Comparison of ENCODE assay signal across 7 cellular contexts in genomic region chr4:27084685-27085356, GRCh38.
DNase-seq lines count a peak whose midpoint lies in the region; ATAC-seq, FAIRE-seq and TF ChIP-seq lines count a peak whose summit lies in the region.

No MANE protein-coding gene starts in this region.

- TF ChIP-seq EP300 in HepG2 (IDR thresholded peaks at IDR 0.05; ENCODE audit: low read depth in 2 of 2, low read length in 2 of 2) = no peak
- no peak for TF ChIP-seq EP300 in HepG2 (CRISPR knock-in tag; IDR thresholded peaks at IDR 0.05; ENCODE audit: borderline replicate concordance)
- no peak for TF ChIP-seq EP300 in suprapubic skin (IDR thresholded peaks at IDR 0.05)

- H3K27ac ChIP-seq in HepG2 (ENCODE audit: extremely low read length, insufficient read depth, low read length) (no peak overlapping the region), suprapubic skin (no peak overlapping the region)

- H3K4me2 ChIP-seq in HepG2 (ENCODE audit: low read depth, low read length) = no peak overlapping the region

- H3K36me3 Mint-ChIP-seq in chondrocyte (ENCODE audit: low read depth) = no peaks in the 10 kb centered on the region

- H3K27ac Mint-ChIP-seq in chondrocyte (ENCODE audit: unreplicated experiment) = no peak overlapping the region

- H3K4me3 ChIP-seq in HepG2 (replicated peaks in 1 of 3; ENCODE audit: insufficient read depth in 1 of 3, low read depth in 2 of 3, low read length in 3 of 3) (no peak overlapping the region), suprapubic skin (peak overlapping the region; percentile 28)

- H3K27me3 ChIP-seq in HepG2 (ENCODE audit: control insufficient read depth in 1 of 2, insufficient read depth in 2 of 2, low read length in 2 of 2) (peaks cover 0 to 17% of the 10 kb centered on the region in 2 experiments; a peak in 2 of 5 replicates), suprapubic skin (peaks cover 24% of the 10 kb centered on the region)

- peaks cover 69% of the 10 kb centered on the region for H3K27me3 Mint-ChIP-seq in chondrocyte (ENCODE audit: low read depth)

- no peak for TF ChIP-seq RAD21 in HepG2 (CRISPR knock-in tag; IDR thresholded peaks at IDR 0.05)

- ATAC-seq in HepG2 (no peak), HG03095 (IDR thresholded peaks at IDR 0.05; ENCODE audit: unreplicated experiment) (no peak), HG03175 (IDR thresholded peaks at IDR 0.05; ENCODE audit: unreplicated experiment) (no peak)

- TF ChIP-seq CTCF in chondrocyte (IDR thresholded peaks at IDR 0.05) (peak; percentile 54), HepG2 (CRISPR knock-in tag; IDR thresholded peaks at IDR 0.05) (peak; percentile 34; the same call in 1 of the 2 replicates), suprapubic skin (IDR thresholded peaks at IDR 0.05) (no peak)

- WGBS in HepG2 (ENCODE audit: low lambda C conversion rate) = 21% methylated on average over 33 of the region's 33 CpGs
- 4% methylated on average over 33 of the region's 33 CpGs for WGBS in suprapubic skin

- peak overlapping the region; percentile 55 for H3K4me3 Mint-ChIP-seq in chondrocyte (ENCODE audit: unreplicated experiment)

- no peak overlapping the region for H2AFZ ChIP-seq in HepG2 (ENCODE audit: low read length)

- no peak overlapping the region for H3K9ac ChIP-seq in HepG2 (ENCODE audit: insufficient read depth, low read depth, low read length)

- peaks cover 12% of the 10 kb centered on the region for H3K4me1 Mint-ChIP-seq in chondrocyte (ENCODE audit: low read depth)

- H3K4me1 ChIP-seq in HepG2 (ENCODE audit: insufficient read depth, low read length) = no peaks in the 10 kb centered on the region
- H3K4me1 ChIP-seq in suprapubic skin = peaks cover 15% of the 10 kb centered on the region

- no TSS peak for BruUV-seq in HepG2 (replicated peaks; lab: Mats Ljungman, UMichigan)

- H3K79me2 ChIP-seq in HepG2 (ENCODE audit: insufficient read depth, low read length) = no peaks in the 10 kb centered on the region

- intact Hi-C loops in HepG2 (cut with micrococcal nuclease; ENCODE audit: unreplicated experiment) = no loop called here

- TF ChIP-seq POLR2A in HepG2 (IDR thresholded peaks at IDR 0.05; ENCODE audit: insufficient read depth in 1 of 2, low read depth in 2 of 2, low read length in 2 of 2) (no peak), suprapubic skin (IDR thresholded peaks at IDR 0.05) (no peak)

- H3K9me3 ChIP-seq in HepG2 (ENCODE audit: low read length) = no peaks in the 10 kb centered on the region
- H3K9me3 ChIP-seq in suprapubic skin = no peaks in the 10 kb centered on the region

- in situ Hi-C loops in HepG2 (cut with HindIII; ENCODE audit: extremely low pct_ligation_motif_present, low pct_unique_long_range_greater_than_20kb) = no loop called here

- no peaks in the 10 kb centered on the region for H4K20me1 ChIP-seq in HepG2 (ENCODE audit: insufficient read depth, low read length)

- no peaks in the 10 kb centered on the region for H3K36me3 ChIP-seq in HepG2 (replicated peaks in 1 of 2; ENCODE audit: control insufficient read depth in 1 of 2, insufficient read depth in 2 of 2, low read length in 2 of 2)
- H3K36me3 ChIP-seq in suprapubic skin = no peaks in the 10 kb centered on the region

- POLR2A ChIA-PET in HepG2 (lab: Yijun Ruan, JAX) = no interaction called here

- no peak for FAIRE-seq in HepG2 (lab: Jason Lieb, UNC)

- CTCF ChIA-PET in HepG2 (lab: Yijun Ruan, JAX; ENCODE audit: low intra/inter-chr PET ratio, low total read pairs) = no interaction called here

- H3K9me3 Mint-ChIP-seq in chondrocyte (ENCODE audit: low read depth) = no peaks in the 10 kb centered on the region

- DNase-seq in GF-D8 (lab: John Stamatoyannopoulos, UW) (peak; percentile 23), NCI-H345 (lab: John Stamatoyannopoulos, UW) (peak; percentile 57), chondrocyte (ENCODE audit: low spot score) (no peak), HepG2 (ENCODE audit: low spot score) (no peak), suprapubic skin (ENCODE audit: low spot score in 2 of 2) (no peak)

TF ChIP-seq in HepG2, 621 proteins besides CTCF, POLR2A, EP300 and RAD21 (continues in another document):
- TF ChIP-seq ZNF10 (CRISPR knock-in tag; IDR thresholded peaks at IDR 0.05; ENCODE audit: borderline replicate concordance, low read depth) (no peak), MAFF (IDR thresholded peaks at IDR 0.05; ENCODE audit: low read depth, low read length) (0 out of 2 replicates have a peak, but pooled peaks have one; percentile 21), NFIB (CRISPR knock-in tag; IDR thresholded peaks at IDR 0.05; ENCODE audit: borderline replicate concordance) (no peak), IRX3 (CRISPR knock-in tag; IDR thresholded peaks at IDR 0.05; ENCODE audit: borderline replicate concordance, low read depth) (no peak), MED13 (CRISPR knock-in tag; IDR thresholded peaks at IDR 0.05) (no peak), SMAD1 (CRISPR knock-in tag; IDR thresholded peaks at IDR 0.05; ENCODE audit: borderline replicate concordance, low read depth) (no peak), CERS6 (CRISPR knock-in tag; IDR thresholded peaks at IDR 0.05) (no peak), ATF3 (CRISPR knock-in tag; IDR thresholded peaks at IDR 0.05) (no peak), ZBTB8A (CRISPR knock-in tag; IDR thresholded peaks at IDR 0.05; ENCODE audit: borderline replicate concordance, low read depth) (no peak), ZNF431 (CRISPR knock-in tag; IDR thresholded peaks at IDR 0.05; ENCODE audit: borderline replicate concordance, low read depth) (no peak), ZNF530 (CRISPR knock-in tag; IDR thresholded peaks at IDR 0.05; ENCODE audit: low read depth) (no peak), ETV5 (CRISPR knock-in tag; IDR thresholded peaks at IDR 0.05; ENCODE audit: borderline replicate concordance) (no peak), EED (CRISPR knock-in tag; IDR thresholded peaks at IDR 0.05) (no peak), ZNF740 (CRISPR knock-in tag; IDR thresholded peaks at IDR 0.05) (no peak), ZNF879 (CRISPR knock-in tag; IDR thresholded peaks at IDR 0.05) (no peak), ATAD3A (CRISPR knock-in tag; IDR thresholded peaks at IDR 0.05) (no peak), MBD4 (IDR thresholded peaks at IDR 0.05; ENCODE audit: borderline replicate concordance, low read length) (no peak), CBX2 (IDR thresholded peaks at IDR 0.05; ENCODE audit: low read depth, low read length) (peak; percentile 65), CBX2 (CRISPR knock-in tag; IDR thresholded peaks at IDR 0.05; ENCODE audit: low read depth) (no peak), ELF3 (CRISPR knock-in tag; IDR thresholded peaks at IDR 0.05) (no peak), AGO1 (IDR thresholded peaks at IDR 0.05; ENCODE audit: low read depth, low read length, poor library complexity, severe bottlenecking) (no peak), KDM5B (CRISPR knock-in tag; IDR thresholded peaks at IDR 0.05; ENCODE audit: borderline replicate concordance) (no peak), MAFK (conservative IDR thresholded peaks at IDR 0.05 in 1 of 2, IDR thresholded peaks at IDR 0.05 in 1 of 2; ENCODE audit: low read length in 2 of 2) (peak; percentile 28 to 62; a peak in 2 of 4 replicates), HNRNPLL (IDR thresholded peaks at IDR 0.05; ENCODE audit: low read depth, low read length, poor library complexity, severe bottlenecking) (no peak), USF2 (IDR thresholded peaks at IDR 0.05; ENCODE audit: low read depth, low read length) (no peak), USF2 (CRISPR knock-in tag; IDR thresholded peaks at IDR 0.05; ENCODE audit: borderline replicate concordance) (no peak), NRL (CRISPR knock-in tag; IDR thresholded peaks at IDR 0.05; ENCODE audit: borderline replicate concordance) (no peak), SKI (IDR thresholded peaks at IDR 0.05; ENCODE audit: partially characterized antibody) (no peak), ELF4 (CRISPR knock-in tag; IDR thresholded peaks at IDR 0.05; ENCODE audit: borderline replicate concordance) (no peak), ZNF17 (CRISPR knock-in tag; IDR thresholded peaks at IDR 0.05) (no peak), SRSF4 (IDR thresholded peaks at IDR 0.05; ENCODE audit: low read depth, low read length, poor library complexity, severe bottlenecking) (no peak), HHEX (CRISPR knock-in tag; IDR thresholded peaks at IDR 0.05) (no peak), ZNF501 (CRISPR knock-in tag; IDR thresholded peaks at IDR 0.05) (no peak)

Comparison
In these comparisons a context has a peak if more than half of its experiments do, and no peak if none do; other contexts are left out.
1. DNase-seq: peak in GF-D8 (single experiment) and NCI-H345 (single experiment); none in chondrocyte (single experiment), HepG2 (single experiment) and suprapubic skin (0 of 2).
2. CTCF ChIP-seq: peak in chondrocyte (single experiment) and HepG2 (single experiment); none in suprapubic skin (0 of 2).